In genomic region chr20:36070451-36070850, GRCh38 we compare ENCODE assay signal across 1 cellular context.
TF ChIP-seq lines count a peak whose summit lies in the region.

No MANE protein-coding gene starts in this region.

TF ChIP-seq in HepG2, 621 proteins besides CTCF, POLR2A, EP300 and RAD21 (continued from another document and continues in another):
- TF ChIP-seq, protein P1, sequence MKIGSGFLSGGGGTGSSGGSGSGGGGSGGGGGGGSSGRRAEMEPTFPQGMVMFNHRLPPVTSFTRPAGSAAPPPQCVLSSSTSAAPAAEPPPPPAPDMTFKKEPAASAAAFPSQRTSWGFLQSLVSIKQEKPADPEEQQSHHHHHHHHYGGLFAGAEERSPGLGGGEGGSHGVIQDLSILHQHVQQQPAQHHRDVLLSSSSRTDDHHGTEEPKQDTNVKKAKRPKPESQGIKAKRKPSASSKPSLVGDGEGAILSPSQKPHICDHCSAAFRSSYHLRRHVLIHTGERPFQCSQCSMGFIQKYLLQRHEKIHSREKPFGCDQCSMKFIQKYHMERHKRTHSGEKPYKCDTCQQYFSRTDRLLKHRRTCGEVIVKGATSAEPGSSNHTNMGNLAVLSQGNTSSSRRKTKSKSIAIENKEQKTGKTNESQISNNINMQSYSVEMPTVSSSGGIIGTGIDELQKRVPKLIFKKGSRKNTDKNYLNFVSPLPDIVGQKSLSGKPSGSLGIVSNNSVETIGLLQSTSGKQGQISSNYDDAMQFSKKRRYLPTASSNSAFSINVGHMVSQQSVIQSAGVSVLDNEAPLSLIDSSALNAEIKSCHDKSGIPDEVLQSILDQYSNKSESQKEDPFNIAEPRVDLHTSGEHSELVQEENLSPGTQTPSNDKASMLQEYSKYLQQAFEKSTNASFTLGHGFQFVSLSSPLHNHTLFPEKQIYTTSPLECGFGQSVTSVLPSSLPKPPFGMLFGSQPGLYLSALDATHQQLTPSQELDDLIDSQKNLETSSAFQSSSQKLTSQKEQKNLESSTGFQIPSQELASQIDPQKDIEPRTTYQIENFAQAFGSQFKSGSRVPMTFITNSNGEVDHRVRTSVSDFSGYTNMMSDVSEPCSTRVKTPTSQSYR (CRISPR knock-in tag; IDR thresholded peaks at IDR 0.05; ENCODE audit: borderline replicate concordance) = peak; percentile 12; the same call in 1 of the 2 replicates
- TF ChIP-seq ZNF580 (CRISPR knock-in tag; IDR thresholded peaks at IDR 0.05; ENCODE audit: borderline replicate concordance, low read depth) (no peak), SNAPC5 (CRISPR knock-in tag; IDR thresholded peaks at IDR 0.05; ENCODE audit: borderline replicate concordance) (no peak), TRAFD1 (CRISPR knock-in tag; IDR thresholded peaks at IDR 0.05; ENCODE audit: borderline replicate concordance) (no peak), ZNF597 (CRISPR knock-in tag; IDR thresholded peaks at IDR 0.05) (no peak), CREM (IDR thresholded peaks at IDR 0.05) (no peak), CREM (CRISPR knock-in tag; IDR thresholded peaks at IDR 0.05) (no peak), PRDM15 (CRISPR knock-in tag; IDR thresholded peaks at IDR 0.05) (no peak), GPN1 (CRISPR knock-in tag; IDR thresholded peaks at IDR 0.05; ENCODE audit: borderline replicate concordance) (no peak), RORA (CRISPR knock-in tag; IDR thresholded peaks at IDR 0.05) (no peak), MYNN (CRISPR knock-in tag; IDR thresholded peaks at IDR 0.05; ENCODE audit: low read depth) (no peak), HOXA7 (CRISPR knock-in tag; IDR thresholded peaks at IDR 0.05) (no peak), HNRNPK (IDR thresholded peaks at IDR 0.05; ENCODE audit: low read depth, low read length, poor library complexity, severe bottlenecking) (no peak), ZNF609 (CRISPR knock-in tag; IDR thresholded peaks at IDR 0.05; ENCODE audit: borderline replicate concordance) (0 out of 2 replicates have a peak, but pooled peaks have one; percentile 29), ZNF646 (CRISPR knock-in tag; IDR thresholded peaks at IDR 0.05) (no peak), ZNF672 (CRISPR knock-in tag; IDR thresholded peaks at IDR 0.05) (no peak), ZNF775 (CRISPR knock-in tag; IDR thresholded peaks at IDR 0.05; ENCODE audit: borderline replicate concordance) (no peak), DMAP1 (CRISPR knock-in tag; IDR thresholded peaks at IDR 0.05) (no peak), BRCA1 (CRISPR knock-in tag; IDR thresholded peaks at IDR 0.05) (no peak), RBM22 (optimal IDR thresholded peaks at IDR 0.05; ENCODE audit: low read length) (no peak), ZNF766 (CRISPR knock-in tag; IDR thresholded peaks at IDR 0.05; ENCODE audit: borderline replicate concordance) (no peak), ZNF724P (CRISPR knock-in tag; IDR thresholded peaks at IDR 0.05; ENCODE audit: borderline replicate concordance) (no peak; the same call in 1 of the 2 replicates), ZNF30 (CRISPR knock-in tag; IDR thresholded peaks at IDR 0.05) (no peak), ARNT2 (CRISPR knock-in tag; IDR thresholded peaks at IDR 0.05; ENCODE audit: low read depth) (peak; percentile 68; the same call in 1 of the 2 replicates), DPF2 (CRISPR knock-in tag; IDR thresholded peaks at IDR 0.05; ENCODE audit: borderline replicate concordance, low read depth) (no peak), FOXK2 (IDR thresholded peaks at IDR 0.05) (no peak), NFE2 (CRISPR knock-in tag; IDR thresholded peaks at IDR 0.05) (no peak), ZNF777 (CRISPR knock-in tag; IDR thresholded peaks at IDR 0.05) (no peak), ZNF562 (CRISPR knock-in tag; IDR thresholded peaks at IDR 0.05; ENCODE audit: borderline replicate concordance) (no peak), KAT8 (CRISPR knock-in tag; IDR thresholded peaks at IDR 0.05) (peak; percentile 26; the same call in 1 of the 2 replicates), ZNF501 (CRISPR knock-in tag; IDR thresholded peaks at IDR 0.05) (no peak), TAF15 (IDR thresholded peaks at IDR 0.05; ENCODE audit: low read depth, low read length, poor library complexity, severe bottlenecking) (no peak), STAG1 (CRISPR knock-in tag; IDR thresholded peaks at IDR 0.05) (no peak), DNMT1 (CRISPR knock-in tag; IDR thresholded peaks at IDR 0.05) (no peak), ZBTB7A (CRISPR knock-in tag; IDR thresholded peaks at IDR 0.05) (0 out of 2 replicates have a peak, but pooled peaks have one; percentile 28)
